ENCODE assay signal across 19 cellular contexts in the genomic region with DNA sequence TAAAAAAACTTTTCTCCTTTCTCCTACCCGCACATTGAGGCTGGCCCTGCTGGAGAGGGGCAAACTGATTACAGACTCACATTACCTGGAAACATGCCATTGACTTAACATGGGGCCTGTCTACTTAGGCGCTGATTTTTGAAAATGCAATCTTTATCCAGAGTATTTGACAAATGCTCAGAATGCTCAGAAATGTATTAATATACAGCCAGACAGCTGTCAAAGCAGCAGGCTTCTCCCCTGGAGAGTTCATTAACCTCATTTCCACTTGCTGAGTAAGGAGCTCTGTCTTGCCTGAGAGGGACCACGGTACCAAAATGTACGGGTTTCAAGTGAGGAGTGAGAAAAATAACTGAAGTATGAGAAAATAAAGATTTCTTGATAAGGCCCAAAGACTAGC.
DNase-seq lines count a peak whose midpoint lies in the region; TF ChIP-seq lines count a peak whose summit lies in the region.
"Had no signal": no experiment of that assay in that cellular context is flagged by ENCODE, and none has a peak within 500 bp of the region (broad histone marks: within the 10 kb centered on the region; RNA-seq: fewer than 3 reads in every experiment).

No MANE protein-coding gene starts in this region.

- no peak overlapping the region for H3K9ac ChIP-seq in neural cell (ENCODE audit: low read length)
- H3K9ac ChIP-seq: BLaER1 treated with 17β-estradiol and CSF1 and Interleukin-3, amounts not matched to agents 10 nM and 100 nM; GM23248 had no signal

- H4K20me1 ChIP-seq in neural cell (ENCODE audit: insufficient read depth): no peaks in the 10 kb centered on the region
- H4K20me1 ChIP-seq: BLaER1 treated with 17β-estradiol and CSF1 and Interleukin-3, amounts not matched to agents 10 nM and 100 nM had no signal

- no peak overlapping the region for H3K4me2 ChIP-seq in neural cell (ENCODE audit: low read length)
- H3K4me2 ChIP-seq: A549; BLaER1 treated with 17β-estradiol and CSF1 and Interleukin-3, amounts not matched to agents 10 nM and 100 nM had no signal

- H3K79me2 ChIP-seq in neural cell (replicated peaks; ENCODE audit: insufficient read depth, low read length): no peaks in the 10 kb centered on the region

- H3K9me2 ChIP-seq in neural cell (ENCODE audit: insufficient read depth, low read length): no peaks in the 10 kb centered on the region

- H3K27ac ChIP-seq in coronary artery (no peak overlapping the region), neural cell (ENCODE audit: low read length) (no peak overlapping the region)
- H3K27ac ChIP-seq: A549; BLaER1 treated with 17β-estradiol and CSF1 and Interleukin-3, amounts not matched to agents 10 nM and 100 nM; GM23248 had no signal

- H3K36me3 ChIP-seq in neural cell (ENCODE audit: insufficient read depth, low read length): no peaks in the 10 kb centered on the region
- H3K36me3 ChIP-seq: BE2C; BLaER1 treated with 17β-estradiol and CSF1 and Interleukin-3, amounts not matched to agents 10 nM and 100 nM had no signal

- H3K27me3 ChIP-seq in neural cell (ENCODE audit: insufficient read depth, low read depth, low read length): no peaks in the 10 kb centered on the region
- H3K27me3 ChIP-seq: BE2C; BLaER1 treated with 17β-estradiol and CSF1 and Interleukin-3, amounts not matched to agents 10 nM and 100 nM had no signal

- H3K4me3 ChIP-seq in coronary artery (no peak overlapping the region), neural cell (ENCODE audit: low read length) (no peak overlapping the region)
- H3K4me3 ChIP-seq: A549; BLaER1 treated with 17β-estradiol and CSF1 and Interleukin-3, amounts not matched to agents 10 nM and 100 nM; GM23248 had no signal

- DNase-seq in DMS 273 (lab: John Stamatoyannopoulos, UW; ENCODE audit: unreplicated experiment) (peak; percentile 73), coronary artery (ENCODE audit: low spot score) (peak; percentile 26), pons (ENCODE audit: low spot score) (peak; percentile 5), occipital lobe (lab: John Stamatoyannopoulos, UW) (no peak)
- no peak for DNase-seq in central memory CD4-positive, alpha-beta T cell
- DNase-seq in activated CD4-positive, alpha-beta T cell treated with anti-CD3 and anti-CD28 coated beads, Interleukin-2, amount 50 U/mL, for 48 hours: no peak
- DNase-seq: 8988T; ACHN; AML-193; BE2C; CD4-positive, alpha-beta T cell; CD8-positive, alpha-beta memory T cell; DMS153; DND-41; GM23248; H7 had no signal

- H3K9me3 ChIP-seq in neural cell (ENCODE audit: low read length): no peaks in the 10 kb centered on the region
- H3K9me3 ChIP-seq: A549, BE2C had no signal

- TF ChIP-seq CTCF in coronary artery (IDR thresholded peaks at IDR 0.05) (no peak), neural cell (IDR thresholded peaks at IDR 0.05; ENCODE audit: poor library complexity, severe bottlenecking) (no peak)

- no peaks in the 10 kb centered on the region for H3F3A ChIP-seq in neural cell (ENCODE audit: insufficient read depth, low read length, poor library complexity, severe bottlenecking)

- TF ChIP-seq RAD21 in neural cell (conservative IDR thresholded peaks at IDR 0.05): no peak

- H2AFZ ChIP-seq in neural cell (ENCODE audit: low read depth, low read length): no peak overlapping the region
- H2AFZ ChIP-seq: GM23248 had no signal

- TF ChIP-seq EP300 in neural cell (conservative IDR thresholded peaks at IDR 0.05; ENCODE audit: poor library complexity, severe bottlenecking): peak; percentile 88

TF ChIP-seq in neural cell, 6 proteins besides CTCF, POLR2A, EP300 and RAD21:
- TF ChIP-seq MXI1 (conservative IDR thresholded peaks at IDR 0.05; ENCODE audit: poor library complexity, severe bottlenecking) (no peak), SMC3 (conservative IDR thresholded peaks at IDR 0.05; ENCODE audit: poor library complexity) (no peak), TAF1 (IDR thresholded peaks at IDR 0.05; ENCODE audit: low read depth) (no peak), POLR2AphosphoS5 (IDR thresholded peaks at IDR 0.05) (peak; percentile 77), EZH2 (IDR thresholded peaks at IDR 0.05; ENCODE audit: borderline replicate concordance, insufficient read depth, low read length, poor library complexity, severe bottlenecking) (no peak)
- TF ChIP-seq, protein P1, sequence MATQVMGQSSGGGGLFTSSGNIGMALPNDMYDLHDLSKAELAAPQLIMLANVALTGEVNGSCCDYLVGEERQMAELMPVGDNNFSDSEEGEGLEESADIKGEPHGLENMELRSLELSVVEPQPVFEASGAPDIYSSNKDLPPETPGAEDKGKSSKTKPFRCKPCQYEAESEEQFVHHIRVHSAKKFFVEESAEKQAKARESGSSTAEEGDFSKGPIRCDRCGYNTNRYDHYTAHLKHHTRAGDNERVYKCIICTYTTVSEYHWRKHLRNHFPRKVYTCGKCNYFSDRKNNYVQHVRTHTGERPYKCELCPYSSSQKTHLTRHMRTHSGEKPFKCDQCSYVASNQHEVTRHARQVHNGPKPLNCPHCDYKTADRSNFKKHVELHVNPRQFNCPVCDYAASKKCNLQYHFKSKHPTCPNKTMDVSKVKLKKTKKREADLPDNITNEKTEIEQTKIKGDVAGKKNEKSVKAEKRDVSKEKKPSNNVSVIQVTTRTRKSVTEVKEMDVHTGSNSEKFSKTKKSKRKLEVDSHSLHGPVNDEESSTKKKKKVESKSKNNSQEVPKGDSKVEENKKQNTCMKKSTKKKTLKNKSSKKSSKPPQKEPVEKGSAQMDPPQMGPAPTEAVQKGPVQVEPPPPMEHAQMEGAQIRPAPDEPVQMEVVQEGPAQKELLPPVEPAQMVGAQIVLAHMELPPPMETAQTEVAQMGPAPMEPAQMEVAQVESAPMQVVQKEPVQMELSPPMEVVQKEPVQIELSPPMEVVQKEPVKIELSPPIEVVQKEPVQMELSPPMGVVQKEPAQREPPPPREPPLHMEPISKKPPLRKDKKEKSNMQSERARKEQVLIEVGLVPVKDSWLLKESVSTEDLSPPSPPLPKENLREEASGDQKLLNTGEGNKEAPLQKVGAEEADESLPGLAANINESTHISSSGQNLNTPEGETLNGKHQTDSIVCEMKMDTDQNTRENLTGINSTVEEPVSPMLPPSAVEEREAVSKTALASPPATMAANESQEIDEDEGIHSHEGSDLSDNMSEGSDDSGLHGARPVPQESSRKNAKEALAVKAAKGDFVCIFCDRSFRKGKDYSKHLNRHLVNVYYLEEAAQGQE (IDR thresholded peaks at IDR 0.05; ENCODE audit: borderline replicate concordance): no peak

Comparison
In these comparisons a context has a peak if more than half of its experiments do, and no peak if none do; other contexts are left out.
1. DNase-seq: peak in DMS 273 (single experiment), coronary artery (single experiment) and pons (single experiment); none in occipital lobe (single experiment), central memory CD4-positive, alpha-beta T cell (single experiment) and activated CD4-positive, alpha-beta T cell treated with anti-CD3 and anti-CD28 coated beads, Interleukin-2, amount 50 U/mL, for 48 hours (0 of 2).